In the genomic region with DNA sequence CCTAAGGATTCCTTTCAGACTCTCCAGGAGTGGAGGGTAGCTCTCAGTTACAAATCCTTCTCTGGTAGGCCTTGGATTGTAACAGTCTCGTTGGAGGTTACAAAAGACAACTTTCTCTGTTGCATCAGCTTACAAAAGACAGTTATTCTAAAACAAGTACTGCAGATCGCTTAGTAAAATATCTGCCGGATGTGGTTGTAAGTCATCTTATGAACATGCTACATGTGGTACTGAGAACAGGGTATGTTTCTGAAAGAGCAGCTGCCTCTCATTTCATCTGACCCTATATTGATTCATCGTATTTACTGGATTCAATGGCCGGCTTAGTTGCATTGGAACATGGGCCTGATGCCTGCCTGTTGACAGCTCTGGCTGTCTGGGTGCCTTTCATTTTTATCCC, we compare ENCODE assay signal across 18 cellular contexts.
DNase-seq lines count a peak whose midpoint lies in the region; ATAC-seq and TF ChIP-seq lines count a peak whose summit lies in the region.
"Had no signal": no experiment of that assay in that cellular context is flagged by ENCODE, and none has a peak within 500 bp of the region (broad histone marks: within the 10 kb centered on the region; RNA-seq: fewer than 3 reads in every experiment).

No MANE protein-coding gene starts in this region.

- H3K4me1 Mint-ChIP-seq in activated CD4-positive, alpha-beta T cell treated with anti-CD3 and anti-CD28 coated beads, Interleukin-2, amount 10 ng/mL, durations not matched to agents 7 days and 5 days, result peaks cover 12% of the 10 kb centered on the region
- peaks cover 2% of the 10 kb centered on the region for H3K4me1 Mint-ChIP-seq in activated CD4-positive, alpha-beta T cell treated with anti-CD3 and anti-CD28 coated beads, Interleukin-2, amount 10 ng/mL, durations not matched to agents 24 days and 14 days
- H3K4me1 Mint-ChIP-seq in activated CD4-positive, alpha-beta memory T cell treated with anti-CD3 and anti-CD28 coated beads for 36 hours (ENCODE audit: low read depth), result peaks cover 19% of the 10 kb centered on the region
- H3K4me1 Mint-ChIP-seq: activated naive CD4-positive, alpha-beta T cell treated with anti-CD3 and anti-CD28 coated beads, Interleukin-2, amount 50 U/mL, for 24 hours; CD14-positive monocyte; natural killer cell; stimulated activated naive B cell treated with anti-CD40 and anti-IgM and Interleukin-4, amounts not matched to agents 10 μg/mL and 1 μg/mL and 100 μg/mL, for 72 hours had no signal

- no peaks in the 10 kb centered on the region for H3K9me3 Mint-ChIP-seq in activated CD4-positive, alpha-beta T cell treated with anti-CD3 and anti-CD28 coated beads, Interleukin-2, amount 10 ng/mL, durations not matched to agents 7 days and 5 days
- H3K9me3 Mint-ChIP-seq in activated CD4-positive, alpha-beta T cell treated with anti-CD3 and anti-CD28 coated beads, Interleukin-2, amount 10 ng/mL, durations not matched to agents 24 days and 14 days, result peaks cover 8% of the 10 kb centered on the region
- no peaks in the 10 kb centered on the region for H3K9me3 Mint-ChIP-seq in activated CD4-positive, alpha-beta memory T cell treated with anti-CD3 and anti-CD28 coated beads for 36 hours
- H3K9me3 Mint-ChIP-seq: activated naive CD4-positive, alpha-beta T cell treated with anti-CD3 and anti-CD28 coated beads, Interleukin-2, amount 50 U/mL, for 24 hours; natural killer cell; stimulated activated naive B cell treated with anti-CD40 and anti-IgM and Interleukin-4, amounts not matched to agents 10 μg/mL and 1 μg/mL and 100 μg/mL, for 72 hours had no signal

- no peak for DNase-seq in activated CD4-positive, alpha-beta T cell treated with anti-CD3 and anti-CD28 coated beads, Interleukin-2, amount 10 ng/mL, durations not matched to agents 7 days and 5 days
- DNase-seq in activated CD4-positive, alpha-beta T cell treated with anti-CD3 and anti-CD28 coated beads, Interleukin-2, amount 10 ng/mL, durations not matched to agents 24 days and 14 days, result no peak
- peak; percentile 11 for DNase-seq in activated CD4-positive, alpha-beta memory T cell treated with anti-CD3 and anti-CD28 coated beads for 36 hours
- peak; percentile 58 for DNase-seq in pons (ENCODE audit: low spot score)
- DNase-seq in stimulated activated CD4-positive, alpha-beta T cell treated with anti-CD3 and anti-CD28 coated beads, Interleukin-2, amount 100 ng/mL, for 48 hours, result no peak
- DNase-seq in iPS-NIHi7 (ENCODE audit: extremely low spot score), result no peak
- DNase-seq in GM20000 (ENCODE audit: low spot score), result no peak
- DNase-seq: activated CD8-positive, alpha-beta memory T cell treated with anti-CD3 and anti-CD28 coated beads, Interleukin-2, amount 50 U/mL, for 48 hours; erythroblast; H7; natural killer cell; NCI-H524 treated with DMSO at 0.1 percent for 48 hours; psoas muscle; spleen; stimulated activated naive B cell treated with anti-CD40 and anti-IgM and Interleukin-4, amounts not matched to agents 10 μg/mL and 1 μg/mL and 100 μg/mL, for 72 hours had no signal

- POLR2A ChIA-PET in activated CD4-positive, alpha-beta T cell treated with anti-CD3 and anti-CD28 coated beads, Interleukin-2, amount 10 ng/mL, durations not matched to agents 7 days and 5 days (lab: Charles Lee), result no interaction called here
- POLR2A ChIA-PET in activated CD4-positive, alpha-beta memory T cell treated with anti-CD3 and anti-CD28 coated beads for 36 hours (lab: Charles Lee), result no interaction called here

- H3K27ac Mint-ChIP-seq in activated CD4-positive, alpha-beta T cell treated with anti-CD3 and anti-CD28 coated beads, Interleukin-2, amount 10 ng/mL, durations not matched to agents 7 days and 5 days, result peak overlapping the region; percentile 10
- no peak overlapping the region for H3K27ac Mint-ChIP-seq in activated CD4-positive, alpha-beta T cell treated with anti-CD3 and anti-CD28 coated beads, Interleukin-2, amount 10 ng/mL, durations not matched to agents 24 days and 14 days
- peak overlapping the region; percentile 55 for H3K27ac Mint-ChIP-seq in activated CD4-positive, alpha-beta memory T cell treated with anti-CD3 and anti-CD28 coated beads for 36 hours
- H3K27ac Mint-ChIP-seq: activated naive CD4-positive, alpha-beta T cell treated with anti-CD3 and anti-CD28 coated beads, Interleukin-2, amount 50 U/mL, for 24 hours; CD14-positive monocyte; natural killer cell; stimulated activated naive B cell treated with anti-CD40 and anti-IgM and Interleukin-4, amounts not matched to agents 10 μg/mL and 1 μg/mL and 100 μg/mL, for 72 hours had no signal

- no peak overlapping the region for H3K4me3 Mint-ChIP-seq in activated CD4-positive, alpha-beta T cell treated with anti-CD3 and anti-CD28 coated beads, Interleukin-2, amount 10 ng/mL, durations not matched to agents 7 days and 5 days
- H3K4me3 Mint-ChIP-seq in activated CD4-positive, alpha-beta T cell treated with anti-CD3 and anti-CD28 coated beads, Interleukin-2, amount 10 ng/mL, durations not matched to agents 24 days and 14 days, result no peak overlapping the region
- H3K4me3 Mint-ChIP-seq in activated CD4-positive, alpha-beta memory T cell treated with anti-CD3 and anti-CD28 coated beads for 36 hours, result no peak overlapping the region
- H3K4me3 Mint-ChIP-seq: activated naive CD4-positive, alpha-beta T cell treated with anti-CD3 and anti-CD28 coated beads, Interleukin-2, amount 50 U/mL, for 24 hours; CD14-positive monocyte; natural killer cell; stimulated activated naive B cell treated with anti-CD40 and anti-IgM and Interleukin-4, amounts not matched to agents 10 μg/mL and 1 μg/mL and 100 μg/mL, for 72 hours had no signal

- CTCF ChIA-PET in activated CD4-positive, alpha-beta T cell treated with anti-CD3 and anti-CD28 coated beads, Interleukin-2, amount 10 ng/mL, durations not matched to agents 7 days and 5 days (lab: Charles Lee), result no interaction called here
- CTCF ChIA-PET in activated CD4-positive, alpha-beta memory T cell treated with anti-CD3 and anti-CD28 coated beads for 36 hours (lab: Charles Lee), result no interaction called here

- H3K27me3 Mint-ChIP-seq in activated CD4-positive, alpha-beta T cell treated with anti-CD3 and anti-CD28 coated beads, Interleukin-2, amount 10 ng/mL, durations not matched to agents 7 days and 5 days, result peaks cover 4% of the 10 kb centered on the region
- H3K27me3 Mint-ChIP-seq in activated CD4-positive, alpha-beta T cell treated with anti-CD3 and anti-CD28 coated beads, Interleukin-2, amount 10 ng/mL, durations not matched to agents 24 days and 14 days, result peaks cover 11% of the 10 kb centered on the region
- no peaks in the 10 kb centered on the region for H3K27me3 Mint-ChIP-seq in activated CD4-positive, alpha-beta memory T cell treated with anti-CD3 and anti-CD28 coated beads for 36 hours
- H3K27me3 Mint-ChIP-seq: activated naive CD4-positive, alpha-beta T cell treated with anti-CD3 and anti-CD28 coated beads, Interleukin-2, amount 50 U/mL, for 24 hours; stimulated activated naive B cell treated with anti-CD40 and anti-IgM and Interleukin-4, amounts not matched to agents 10 μg/mL and 1 μg/mL and 100 μg/mL, for 72 hours had no signal

- TF ChIP-seq CTCF in GM20000 (IDR thresholded peaks at IDR 0.05; ENCODE audit: extremely low read depth, missing control alignments), result no peak

- ATAC-seq in HG03565 (IDR thresholded peaks at IDR 0.05; ENCODE audit: unreplicated experiment), result peak; percentile 37
- ATAC-seq: natural killer cell; psoas muscle; stimulated activated naive B cell treated with anti-CD40 and anti-IgM and Interleukin-4, amounts not matched to agents 10 μg/mL and 1 μg/mL and 100 μg/mL, for 72 hours had no signal

- no peaks in the 10 kb centered on the region for H3K36me3 Mint-ChIP-seq in activated CD4-positive, alpha-beta T cell treated with anti-CD3 and anti-CD28 coated beads, Interleukin-2, amount 10 ng/mL, durations not matched to agents 7 days and 5 days (ENCODE audit: low read depth)
- H3K36me3 Mint-ChIP-seq in activated CD4-positive, alpha-beta T cell treated with anti-CD3 and anti-CD28 coated beads, Interleukin-2, amount 10 ng/mL, durations not matched to agents 24 days and 14 days (ENCODE audit: low read depth), result no peaks in the 10 kb centered on the region
- no peaks in the 10 kb centered on the region for H3K36me3 Mint-ChIP-seq in activated CD4-positive, alpha-beta memory T cell treated with anti-CD3 and anti-CD28 coated beads for 36 hours
- H3K36me3 Mint-ChIP-seq: activated naive CD4-positive, alpha-beta T cell treated with anti-CD3 and anti-CD28 coated beads, Interleukin-2, amount 50 U/mL, for 24 hours; CD14-positive monocyte; natural killer cell; stimulated activated naive B cell treated with anti-CD40 and anti-IgM and Interleukin-4, amounts not matched to agents 10 μg/mL and 1 μg/mL and 100 μg/mL, for 72 hours had no signal

- intact Hi-C loops in activated CD4-positive, alpha-beta T cell treated with anti-CD3 and anti-CD28 coated beads, Interleukin-2, amount 10 ng/mL, durations not matched to agents 24 days and 14 days (cut with micrococcal nuclease), result no loop called here
- intact Hi-C loops in activated CD4-positive, alpha-beta memory T cell treated with anti-CD3 and anti-CD28 coated beads for 36 hours (cut with micrococcal nuclease), result no loop called here

Comparison
In these comparisons a context has a peak if more than half of its experiments do, and no peak if none do; other contexts are left out.
1. DNase-seq: peak in activated CD4-positive, alpha-beta memory T cell treated with anti-CD3 and anti-CD28 coated beads for 36 hours (single experiment) and pons (single experiment); none in activated CD4-positive, alpha-beta T cell treated with anti-CD3 and anti-CD28 coated beads, Interleukin-2, amount 10 ng/mL, durations not matched to agents 7 days and 5 days (single experiment), activated CD4-positive, alpha-beta T cell treated with anti-CD3 and anti-CD28 coated beads, Interleukin-2, amount 10 ng/mL, durations not matched to agents 24 days and 14 days (single experiment), stimulated activated CD4-positive, alpha-beta T cell treated with anti-CD3 and anti-CD28 coated beads, Interleukin-2, amount 100 ng/mL, for 48 hours (0 of 2), iPS-NIHi7 (single experiment) and GM20000 (single experiment).